ENCODE assay signal across 8 cellular contexts in the genomic region with DNA sequence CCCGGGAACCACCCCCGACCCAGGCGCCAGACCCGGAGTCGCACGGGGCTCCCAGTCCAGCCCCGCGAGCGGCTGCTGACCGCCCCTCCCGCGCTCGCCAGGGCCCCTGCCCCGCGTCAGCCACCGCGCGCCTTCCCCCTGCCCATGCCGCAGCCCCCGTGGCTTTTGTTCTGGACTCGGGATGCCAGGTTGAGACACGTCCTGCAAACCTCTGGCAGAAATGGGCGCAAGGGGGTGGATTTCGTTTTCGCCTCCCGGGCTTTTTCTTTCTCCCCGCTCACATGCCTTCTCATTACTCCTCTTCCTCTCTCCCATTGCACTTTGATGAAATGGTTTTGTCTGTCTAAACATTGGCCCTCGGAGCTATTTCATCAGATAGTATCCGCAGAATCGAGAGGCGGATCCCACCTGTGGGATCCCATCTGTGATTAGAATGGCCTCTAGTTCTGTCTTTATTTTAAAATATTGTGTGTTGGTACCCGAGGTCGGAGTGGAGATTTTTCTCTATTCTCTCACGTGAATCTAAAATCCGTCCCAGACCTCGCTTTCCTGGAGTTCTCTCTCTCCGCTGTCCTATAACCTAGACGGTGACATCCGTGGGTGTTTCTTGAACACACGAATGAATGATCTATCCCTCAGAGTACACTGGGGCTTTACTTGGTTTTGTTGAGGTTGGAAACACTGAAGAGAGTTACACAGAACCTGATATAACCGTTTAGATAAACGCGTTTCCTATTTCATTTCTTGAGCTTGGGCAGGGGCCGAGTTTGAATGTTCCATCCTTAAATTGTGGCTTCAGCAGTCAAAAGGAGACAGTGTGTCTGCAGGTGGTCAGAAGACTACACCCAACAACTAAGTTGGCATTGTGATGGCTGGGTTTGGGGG. TPM values are rescaled to one million over a fixed set of nuclear protein-coding genes. Genes with fewer than 3 reads are reported as not detected.
DNase-seq lines count a peak whose midpoint lies in the region; ATAC-seq and TF ChIP-seq lines count a peak whose summit lies in the region.

No MANE protein-coding gene starts in this region.

- CTCF ChIA-PET in CD8-positive, alpha-beta memory T cell (lab: Charles Lee): interaction anchor here (2.0 to 3.0 kb wide), 2 partner anchors 20 to 56 kb away, joined by 4 to 11 read pairs; no protein-coding TSS in a partner anchor
- CTCF ChIA-PET in HEK293T (lab: Yijun Ruan, JAX): interaction anchor here (0.6 kb wide), 1 partner anchor 73 kb away, joined by 4 read pairs; no protein-coding TSS in a partner anchor
- CTCF ChIA-PET in activated naive CD4-positive, alpha-beta T cell treated with anti-CD3 and anti-CD28 coated beads, Interleukin-2, amount 10 ng/mL, durations not matched to agents 7 days and 5 days (lab: Charles Lee): interaction anchor here (1.1 kb wide), 1 partner anchor 20 kb away, joined by 3 read pairs; no protein-coding TSS in a partner anchor

- H3K36me3 ChIP-seq in CD8-positive, alpha-beta memory T cell (ENCODE audit: insufficient read depth, low read length): no peaks in the 10 kb centered on the region
- H3K36me3 ChIP-seq in subcutaneous abdominal adipose tissue (ENCODE audit: control insufficient read depth in 5 of 5, insufficient read depth in 5 of 5, low read length in 5 of 5): no peaks in the 10 kb centered on the region

- peak overlapping the region; percentile 79 for H3K4me3 ChIP-seq in CD8-positive, alpha-beta memory T cell (ENCODE audit: low read length)
- peak overlapping the region in 4 of 5 donors; percentile 66 to 78 (median 72) for H3K4me3 ChIP-seq in subcutaneous abdominal adipose tissue (ENCODE audit: low read depth in 1 of 5, low read length in 5 of 5)

- peaks cover 0 to 23% of the 10 kb centered on the region in 2 donors for H3K27me3 Mint-ChIP-seq in CD8-positive, alpha-beta memory T cell
- H3K27me3 Mint-ChIP-seq in activated naive CD4-positive, alpha-beta T cell treated with anti-CD3 and anti-CD28 coated beads, Interleukin-2, amount 10 ng/mL, durations not matched to agents 7 days and 5 days: peaks cover 79% of the 10 kb centered on the region

- no peaks in the 10 kb centered on the region for H3K27me3 ChIP-seq in CD8-positive, alpha-beta memory T cell (ENCODE audit: insufficient read depth, low read length, poor library complexity, severe bottlenecking)
- H3K27me3 ChIP-seq in subcutaneous abdominal adipose tissue (ENCODE audit: control insufficient read depth in 5 of 5, insufficient read depth in 4 of 5, low read length in 5 of 5): peaks cover 9 to 34% (median 17%) of the 10 kb centered on the region in 5 donors

- H3K36me3 Mint-ChIP-seq in CD8-positive, alpha-beta memory T cell: peaks cover 0 to 8% (median 0%) of the 10 kb centered on the region in 3 donors
- H3K36me3 Mint-ChIP-seq in activated naive CD4-positive, alpha-beta T cell treated with anti-CD3 and anti-CD28 coated beads, Interleukin-2, amount 10 ng/mL, durations not matched to agents 7 days and 5 days: no peaks in the 10 kb centered on the region

- no peak for DNase-seq in CD8-positive, alpha-beta memory T cell
- peak; percentile 60 for DNase-seq in HEK293T (ENCODE audit: extremely low spot score)
- DNase-seq in activated naive CD4-positive, alpha-beta T cell treated with anti-CD3 and anti-CD28 coated beads, Interleukin-2, amount 10 ng/mL, durations not matched to agents 7 days and 5 days: no peak
- peak; percentile 60 for DNase-seq in iPS-NIHi7 (ENCODE audit: extremely low spot score)

- no peak overlapping the region for H3K9ac ChIP-seq in subcutaneous abdominal adipose tissue (ENCODE audit: low read length in 5 of 5)

- peaks cover 39 to 57% (median 53%) of the 10 kb centered on the region in 3 donors for H3K4me1 Mint-ChIP-seq in CD8-positive, alpha-beta memory T cell
- peaks cover 19% of the 10 kb centered on the region for H3K4me1 Mint-ChIP-seq in activated naive CD4-positive, alpha-beta T cell treated with anti-CD3 and anti-CD28 coated beads, Interleukin-2, amount 10 ng/mL, durations not matched to agents 7 days and 5 days

- peak overlapping the region; percentile 95 to 99 (median 97) for H3K4me3 Mint-ChIP-seq in CD8-positive, alpha-beta memory T cell
- H3K4me3 Mint-ChIP-seq in activated naive CD4-positive, alpha-beta T cell treated with anti-CD3 and anti-CD28 coated beads, Interleukin-2, amount 10 ng/mL, durations not matched to agents 7 days and 5 days: peak overlapping the region; percentile 80

- no peaks in the 10 kb centered on the region for H3K9me3 Mint-ChIP-seq in CD8-positive, alpha-beta memory T cell
- H3K9me3 Mint-ChIP-seq in activated naive CD4-positive, alpha-beta T cell treated with anti-CD3 and anti-CD28 coated beads, Interleukin-2, amount 10 ng/mL, durations not matched to agents 7 days and 5 days: no peaks in the 10 kb centered on the region

- no peak for ATAC-seq in GM19023 (IDR thresholded peaks at IDR 0.05; ENCODE audit: unreplicated experiment)
- ATAC-seq in HG03025 (IDR thresholded peaks at IDR 0.05; ENCODE audit: low FRiP score, unreplicated experiment): no peak
- ATAC-seq in GM21381 (IDR thresholded peaks at IDR 0.05; ENCODE audit: unreplicated experiment): no peak

- peak overlapping the region; percentile 82 for H3K27ac ChIP-seq in CD8-positive, alpha-beta memory T cell (ENCODE audit: low read depth, low read length)
- H3K27ac ChIP-seq in subcutaneous abdominal adipose tissue (ENCODE audit: low read depth, low read length): no peak overlapping the region

- POLR2A ChIA-PET in CD8-positive, alpha-beta memory T cell (lab: Charles Lee): no interaction called here
- POLR2A ChIA-PET in HEK293T (lab: Yijun Ruan, JAX): interaction anchor here (0.7 to 3.2 kb wide), 13 partner anchors 8 to 283 kb away, joined by 3 to 13 read pairs (median 4); no protein-coding TSS in a partner anchor

- peaks cover 17% of the 10 kb centered on the region for H3K4me1 ChIP-seq in CD8-positive, alpha-beta memory T cell (ENCODE audit: insufficient read depth, low read length)
- peaks cover 0 to 19% (median 14%) of the 10 kb centered on the region in 5 donors for H3K4me1 ChIP-seq in subcutaneous abdominal adipose tissue (ENCODE audit: control insufficient read depth in 5 of 5, insufficient read depth in 5 of 5, low read length in 5 of 5)

- H3K27ac Mint-ChIP-seq in CD8-positive, alpha-beta memory T cell: peak overlapping the region; percentile 62 to 98 (median 92)
- no peak overlapping the region for H3K27ac Mint-ChIP-seq in activated naive CD4-positive, alpha-beta T cell treated with anti-CD3 and anti-CD28 coated beads, Interleukin-2, amount 10 ng/mL, durations not matched to agents 7 days and 5 days

- H3K9me3 ChIP-seq in CD8-positive, alpha-beta memory T cell (ENCODE audit: low read length): no peaks in the 10 kb centered on the region
- H3K9me3 ChIP-seq in subcutaneous abdominal adipose tissue (ENCODE audit: control insufficient read depth in 5 of 5, low read length in 5 of 5): no peaks in the 10 kb centered on the region

TF ChIP-seq in HEK293T, 16 proteins besides CTCF, POLR2A, EP300 and RAD21:
- TF ChIP-seq NFRKB (IDR thresholded peaks at IDR 0.05) (no peak), L3MBTL2 (conservative IDR thresholded peaks at IDR 0.05) (peak; percentile 33; the same call in 1 of the 2 replicates), LEF1 (IDR thresholded peaks at IDR 0.05; ENCODE audit: borderline replicate concordance) (no peak), ELF4 (IDR thresholded peaks at IDR 0.05) (no peak), ZNF384 (IDR thresholded peaks at IDR 0.05) (no peak), FOXK2 (IDR thresholded peaks at IDR 0.05) (no peak), FOXA1 (IDR thresholded peaks at IDR 0.05) (no peak), FOXM1 (IDR thresholded peaks at IDR 0.05; ENCODE audit: borderline replicate concordance) (no peak)

RNA-seq across cellular contexts. Expression of a gene that starts 1.9 kb away (rescaled TPM):
- 10 to 100 TPM; 23.3 to 24.6 TPM for total RNA-seq in CD8-positive, alpha-beta memory T cell
- 16.2 TPM for polyA plus RNA-seq in CD8-positive, alpha-beta memory T cell

Comparison
In these comparisons a context has a peak if more than half of its experiments do, and no peak if none do; other contexts are left out.
1. DNase-seq: peak in HEK293T (single experiment) and iPS-NIHi7 (single experiment); none in CD8-positive, alpha-beta memory T cell (0 of 5) and activated naive CD4-positive, alpha-beta T cell treated with anti-CD3 and anti-CD28 coated beads, Interleukin-2, amount 10 ng/mL, durations not matched to agents 7 days and 5 days (single experiment).